16 cellular contexts compared by ENCODE assay signal in genomic region chr7:9192969-9193368, GRCh38.
DNase-seq lines count a peak whose midpoint lies in the region; ATAC-seq and TF ChIP-seq lines count a peak whose summit lies in the region.
"Had no signal": no experiment of that assay in that cellular context is flagged by ENCODE, and none has a peak within 500 bp of the region (broad histone marks: within the 10 kb centered on the region; RNA-seq: fewer than 3 reads in every experiment).

No MANE protein-coding gene starts in this region.

- CTCF ChIA-PET in HCT116 (lab: Charles Lee) = no interaction called here

- no peak overlapping the region for H2AFZ ChIP-seq in HCT116 (ENCODE audit: low read depth, low read length, poor library complexity, severe bottlenecking)
- H2AFZ ChIP-seq in MM.1S (ENCODE audit: low read length) = no peak overlapping the region
- H2AFZ ChIP-seq: GM23248 had no signal

- TF ChIP-seq CTCF in HCT116 (IDR thresholded peaks at IDR 0.05 in 2 of 3, conservative IDR thresholded peaks at IDR 0.05 in 1 of 3; ENCODE audit: borderline replicate concordance in 1 of 3, insufficient read depth in 1 of 3, low read depth in 2 of 3, low read length in 2 of 3) (no peak), MM.1S (IDR thresholded peaks at IDR 0.05; ENCODE audit: low read length) (no peak), astrocyte of the spinal cord (IDR thresholded peaks at IDR 0.05; ENCODE audit: low read depth, low read length) (no peak), retinal pigment epithelial cell (conservative IDR thresholded peaks at IDR 0.05; ENCODE audit: low read depth, low read length) (no peak)

- no peaks in the 10 kb centered on the region for H3F3A ChIP-seq in MM.1S (ENCODE audit: insufficient read depth, low read length)

- no peaks in the 10 kb centered on the region for H3K27me3 ChIP-seq in HCT116 (ENCODE audit: insufficient read depth, low read length)
- H3K27me3 ChIP-seq in MM.1S (replicated peaks; ENCODE audit: insufficient read depth, low read length) = no peaks in the 10 kb centered on the region

- H3K4me3 ChIP-seq in HCT116 (replicated peaks in 1 of 2; ENCODE audit: low read depth in 1 of 2, low read length in 2 of 2) (no peak overlapping the region), MM.1S (ENCODE audit: low read length) (no peak overlapping the region), astrocyte of the spinal cord (ENCODE audit: low read depth, low read length) (no peak overlapping the region), retinal pigment epithelial cell (ENCODE audit: low read length) (no peak overlapping the region)
- H3K4me3 ChIP-seq: GM23248 had no signal

- no peaks in the 10 kb centered on the region for H3K36me3 ChIP-seq in HCT116 (ENCODE audit: control insufficient read depth in 1 of 2, insufficient read depth in 2 of 2, low read length in 2 of 2)
- no peaks in the 10 kb centered on the region for H3K36me3 ChIP-seq in MM.1S (replicated peaks; ENCODE audit: insufficient read depth, low read length)

- H3K4me1 ChIP-seq in HCT116 (ENCODE audit: control insufficient read depth in 1 of 2, insufficient read depth in 2 of 2, low read length in 2 of 2) (no peaks in the 10 kb centered on the region), MM.1S (ENCODE audit: low read length) (no peaks in the 10 kb centered on the region)

- H3K4me2 ChIP-seq in HCT116 (ENCODE audit: low read length) (no peak overlapping the region), MM.1S (ENCODE audit: low read depth, low read length) (peak overlapping the region; percentile 7; the same call in 1 of the 2 replicates)

- POLR2A ChIA-PET in HCT116 (lab: Charles Lee) = no interaction called here

- H3K9me3 ChIP-seq in HCT116 (ENCODE audit: control insufficient read depth in 1 of 2, insufficient read depth in 1 of 2, low read depth in 1 of 2, low read length in 2 of 2) (peaks cover 0 to 6% of the 10 kb centered on the region in 2 experiments; a peak in 3 of 4 replicates), MM.1S (replicated peaks; ENCODE audit: insufficient read depth, low read length) (no peaks in the 10 kb centered on the region)

- peak; percentile 1 for DNase-seq in HCT116 (ENCODE audit: low read depth, low spot score)
- DNase-seq in MM.1S = peak; percentile 84
- peak; percentile 32 for DNase-seq in astrocyte of the spinal cord (ENCODE audit: low read depth, low spot score)
- peak; percentile 63 for DNase-seq in retinal pigment epithelial cell (ENCODE audit: low read depth)
- DNase-seq: CD4-positive, CD25-positive, alpha-beta regulatory T cell; DMS53; GM23248; Karpas-422; NCI-H187 treated with DMSO at 0.1 percent for 48 hours; NCI-H2171 treated with DMSO at 0.1 percent for 48 hours; NCI-H446 treated with DMSO at 0.1 percent for 48 hours; T-cell had no signal

- ATAC-seq in HCT116 (no peak), HG02884 (IDR thresholded peaks at IDR 0.05; ENCODE audit: unreplicated experiment) (no peak), HG03460 (IDR thresholded peaks at IDR 0.05; ENCODE audit: unreplicated experiment) (no peak), GM21447 (IDR thresholded peaks at IDR 0.05; ENCODE audit: unreplicated experiment) (no peak)
- ATAC-seq: HepG2, T-cell had no signal

- H3K9me2 ChIP-seq in HCT116 (ENCODE audit: insufficient read depth) (no peaks in the 10 kb centered on the region), MM.1S (replicated peaks; ENCODE audit: insufficient read depth, low read length) (no peaks in the 10 kb centered on the region)

- intact Hi-C loops in HCT116 (cut with micrococcal nuclease) = no loop called here

- no peak overlapping the region for H3K27ac ChIP-seq in HCT116 (ENCODE audit: low read depth, low read length)
- H3K27ac ChIP-seq in MM.1S (ENCODE audit: low read length) = no peak overlapping the region
- H3K27ac ChIP-seq: GM23248 had no signal

- in situ Hi-C loops in astrocyte of the spinal cord (cut with HindIII; ENCODE audit: low sequenced_read_pairs) = no loop called here

- H4K20me1 ChIP-seq in HCT116 (ENCODE audit: insufficient read depth) (no peaks in the 10 kb centered on the region), MM.1S (ENCODE audit: insufficient read depth, low read length) (no peaks in the 10 kb centered on the region)

- no peak for TF ChIP-seq POLR2A in HCT116 (IDR thresholded peaks at IDR 0.05; ENCODE audit: borderline replicate concordance, extremely low read depth, insufficient read depth, insufficient read length)

- TF ChIP-seq RAD21 in HCT116 (IDR thresholded peaks at IDR 0.05; ENCODE audit: low read depth) = no peak

- BruUV-seq in HCT116 (replicated peaks; lab: Mats Ljungman, UMichigan) = no TSS peak

- no peaks in the 10 kb centered on the region for H3K79me2 ChIP-seq in HCT116 (ENCODE audit: insufficient read depth, low read length)
- H3K79me2 ChIP-seq in MM.1S (ENCODE audit: low read length) = no peaks in the 10 kb centered on the region

- no peak overlapping the region for H3K9ac ChIP-seq in HCT116 (ENCODE audit: low read length)
- no peak overlapping the region for H3K9ac ChIP-seq in MM.1S (ENCODE audit: low read length)
- H3K9ac ChIP-seq: GM23248 had no signal

- RAD21 ChIA-PET in HCT116 (lab: Charles Lee; ENCODE audit: low non-redundant PET in 1 of 2, low total read pairs in 2 of 2, uncharacterized antibody in 2 of 2, unreplicated experiment in 2 of 2) = no interaction called here

TF ChIP-seq in HCT116, 20 proteins besides CTCF, POLR2A, EP300 and RAD21:
- TF ChIP-seq EZH2 (IDR thresholded peaks at IDR 0.05) (no peak), TCF7L2 (IDR thresholded peaks at IDR 0.05; ENCODE audit: borderline replicate concordance, extremely low read depth, insufficient read depth, insufficient read length) (peak; percentile 66), SP1 (IDR thresholded peaks at IDR 0.05; ENCODE audit: low read depth) (no peak), ZBTB33 (IDR thresholded peaks at IDR 0.05; ENCODE audit: extremely low read depth, insufficient replicate concordance, low read length) (no peak), SRF (IDR thresholded peaks at IDR 0.05; ENCODE audit: low read depth) (no peak), MAX (IDR thresholded peaks at IDR 0.05) (no peak), SIN3A (IDR thresholded peaks at IDR 0.05; ENCODE audit: low read depth) (no peak)

Comparison
In these comparisons a context has a peak if more than half of its experiments do, and no peak if none do; other contexts are left out.
1. DNase-seq: peak in every context shown above with its lines; median percentile 84 in MM.1S; 63 in retinal pigment epithelial cell; 32 in astrocyte of the spinal cord; 1 in HCT116.